In the genomic region with DNA sequence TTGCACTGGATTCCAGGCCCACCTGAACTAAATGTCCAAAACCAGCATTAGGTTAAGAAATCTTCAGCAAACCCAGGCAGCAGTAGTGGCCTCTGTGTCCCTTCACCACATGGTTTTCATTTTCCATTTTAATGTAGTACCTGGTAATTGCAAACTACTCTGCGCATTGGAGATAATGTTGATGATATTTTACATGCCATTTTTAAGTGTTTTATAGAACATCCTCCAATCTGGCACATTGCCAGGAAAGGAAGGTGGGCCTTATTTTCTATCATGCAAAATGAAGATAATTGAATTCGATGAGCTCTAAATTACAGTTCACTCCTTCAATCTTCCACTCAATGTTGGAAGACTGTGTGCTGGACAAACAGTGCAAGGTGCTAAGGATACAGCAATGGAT, we compare ENCODE assay signal across 19 cellular contexts.
"Had no signal": no experiment of that assay in that cellular context is flagged by ENCODE, and none has a peak within 500 bp of the region (broad histone marks: within the 10 kb centered on the region; RNA-seq: fewer than 3 reads in every experiment).

No MANE protein-coding gene starts in this region.

- H3K36me3 Mint-ChIP-seq: activated CD4-positive, alpha-beta memory T cell treated with anti-CD3 and anti-CD28 coated beads for 36 hours; activated CD8-positive, alpha-beta memory T cell treated with anti-CD3 and anti-CD28 coated beads, Interleukin-2, amount 10 ng/mL, durations not matched to agents 7 days and 5 days; activated naive CD8-positive, alpha-beta T cell treated with anti-CD3 and anti-CD28 coated beads, Interleukin-2, amount 10 ng/mL, durations not matched to agents 7 days and 5 days; memory B cell; naive B cell; stimulated activated effector memory CD8-positive, alpha-beta T cell treated with anti-CD3 and anti-CD28 coated beads, Interleukin-12 subunit alpha, Interleukin-12 subunit beta, amount 100 ng/mL, for 72 hours had no signal

- DNase-seq: activated CD4-positive, alpha-beta memory T cell treated with anti-CD3 and anti-CD28 coated beads for 36 hours; activated CD4-positive, alpha-beta T cell treated with anti-CD3 and anti-CD28 coated beads for 4 hours; activated CD8-positive, alpha-beta memory T cell treated with anti-CD3 and anti-CD28 coated beads, Interleukin-2, amount 10 ng/mL, durations not matched to agents 7 days and 5 days; activated naive CD4-positive, alpha-beta T cell; activated naive CD8-positive, alpha-beta T cell treated with anti-CD3 and anti-CD28 coated beads, Interleukin-2, amount 10 ng/mL, durations not matched to agents 7 days and 5 days; amygdala; dermis blood vessel endothelial cell; effector memory CD8-positive, alpha-beta T cell; naive B cell; pancreas; sigmoid colon; stimulated activated CD4-positive, alpha-beta T cell treated with anti-CD3 and anti-CD28 coated beads, Interleukin-4, amount 100 ng/mL, for 24 hours; stomach; trophoblast cell had no signal

- H3K4me1 ChIP-seq: pancreas, stomach, vagina had no signal

- H3K9me3 ChIP-seq: pancreas, sigmoid colon, stomach, vagina had no signal

- H3K27ac Mint-ChIP-seq: activated CD4-positive, alpha-beta memory T cell treated with anti-CD3 and anti-CD28 coated beads for 36 hours; activated CD8-positive, alpha-beta memory T cell treated with anti-CD3 and anti-CD28 coated beads, Interleukin-2, amount 10 ng/mL, durations not matched to agents 7 days and 5 days; activated naive CD8-positive, alpha-beta T cell treated with anti-CD3 and anti-CD28 coated beads, Interleukin-2, amount 10 ng/mL, durations not matched to agents 7 days and 5 days; activated T-helper 17 cell treated with anti-CD3 and anti-CD28 coated beads, Interleukin-2, amount 50 U/mL, for 72 hours; effector memory CD8-positive, alpha-beta T cell; memory B cell; naive B cell; stimulated activated effector memory CD8-positive, alpha-beta T cell treated with anti-CD3 and anti-CD28 coated beads, Interleukin-12 subunit alpha, Interleukin-12 subunit beta, amount 100 ng/mL, for 72 hours; WTC11 had no signal

- H3K4me3 Mint-ChIP-seq: activated CD4-positive, alpha-beta memory T cell treated with anti-CD3 and anti-CD28 coated beads for 36 hours; activated CD8-positive, alpha-beta memory T cell treated with anti-CD3 and anti-CD28 coated beads, Interleukin-2, amount 10 ng/mL, durations not matched to agents 7 days and 5 days; activated naive CD8-positive, alpha-beta T cell treated with anti-CD3 and anti-CD28 coated beads, Interleukin-2, amount 10 ng/mL, durations not matched to agents 7 days and 5 days; activated T-helper 17 cell treated with anti-CD3 and anti-CD28 coated beads, Interleukin-2, amount 50 U/mL, for 72 hours; effector memory CD8-positive, alpha-beta T cell; memory B cell; naive B cell; stimulated activated effector memory CD8-positive, alpha-beta T cell treated with anti-CD3 and anti-CD28 coated beads, Interleukin-12 subunit alpha, Interleukin-12 subunit beta, amount 100 ng/mL, for 72 hours; WTC11 had no signal

- H3K27ac ChIP-seq: pancreas, sigmoid colon, stomach, vagina had no signal

- H3K4me3 ChIP-seq: pancreas, sigmoid colon, stomach, vagina had no signal

- H3K27me3 Mint-ChIP-seq: activated CD4-positive, alpha-beta memory T cell treated with anti-CD3 and anti-CD28 coated beads for 36 hours; activated CD8-positive, alpha-beta memory T cell treated with anti-CD3 and anti-CD28 coated beads, Interleukin-2, amount 10 ng/mL, durations not matched to agents 7 days and 5 days; activated naive CD8-positive, alpha-beta T cell treated with anti-CD3 and anti-CD28 coated beads, Interleukin-2, amount 10 ng/mL, durations not matched to agents 7 days and 5 days; activated T-helper 17 cell treated with anti-CD3 and anti-CD28 coated beads, Interleukin-2, amount 50 U/mL, for 72 hours; effector memory CD8-positive, alpha-beta T cell; memory B cell; naive B cell had no signal

- FAIRE-seq: pancreas had no signal

- H3K27me3 ChIP-seq: pancreas, sigmoid colon, stomach, vagina had no signal

- H3K4me1 Mint-ChIP-seq: activated CD8-positive, alpha-beta memory T cell treated with anti-CD3 and anti-CD28 coated beads, Interleukin-2, amount 10 ng/mL, durations not matched to agents 7 days and 5 days; activated naive CD8-positive, alpha-beta T cell treated with anti-CD3 and anti-CD28 coated beads, Interleukin-2, amount 10 ng/mL, durations not matched to agents 7 days and 5 days; activated T-helper 17 cell treated with anti-CD3 and anti-CD28 coated beads, Interleukin-2, amount 50 U/mL, for 72 hours; memory B cell; naive B cell; stimulated activated effector memory CD8-positive, alpha-beta T cell treated with anti-CD3 and anti-CD28 coated beads, Interleukin-12 subunit alpha, Interleukin-12 subunit beta, amount 100 ng/mL, for 72 hours had no signal

- H3K9me3 Mint-ChIP-seq: activated CD4-positive, alpha-beta memory T cell treated with anti-CD3 and anti-CD28 coated beads for 36 hours; activated naive CD8-positive, alpha-beta T cell treated with anti-CD3 and anti-CD28 coated beads, Interleukin-2, amount 10 ng/mL, durations not matched to agents 7 days and 5 days; activated T-helper 17 cell treated with anti-CD3 and anti-CD28 coated beads, Interleukin-2, amount 50 U/mL, for 72 hours; effector memory CD8-positive, alpha-beta T cell; memory B cell; naive B cell; stimulated activated effector memory CD8-positive, alpha-beta T cell treated with anti-CD3 and anti-CD28 coated beads, Interleukin-12 subunit alpha, Interleukin-12 subunit beta, amount 100 ng/mL, for 72 hours had no signal

- ATAC-seq: activated CD8-positive, alpha-beta memory T cell treated with anti-CD3 and anti-CD28 coated beads, Interleukin-2, amount 10 ng/mL, durations not matched to agents 7 days and 5 days; activated T-helper 17 cell treated with anti-CD3 and anti-CD28 coated beads, Interleukin-2, amount 50 U/mL, for 72 hours; effector memory CD8-positive, alpha-beta T cell; pancreas; stimulated activated effector memory CD8-positive, alpha-beta T cell treated with anti-CD3 and anti-CD28 coated beads, Interleukin-12 subunit alpha, Interleukin-12 subunit beta, amount 100 ng/mL, for 72 hours; WTC11 had no signal

- H3K36me3 ChIP-seq: pancreas, sigmoid colon, stomach, vagina had no signal
